18 cellular contexts compared by ENCODE assay signal in the genomic region with DNA sequence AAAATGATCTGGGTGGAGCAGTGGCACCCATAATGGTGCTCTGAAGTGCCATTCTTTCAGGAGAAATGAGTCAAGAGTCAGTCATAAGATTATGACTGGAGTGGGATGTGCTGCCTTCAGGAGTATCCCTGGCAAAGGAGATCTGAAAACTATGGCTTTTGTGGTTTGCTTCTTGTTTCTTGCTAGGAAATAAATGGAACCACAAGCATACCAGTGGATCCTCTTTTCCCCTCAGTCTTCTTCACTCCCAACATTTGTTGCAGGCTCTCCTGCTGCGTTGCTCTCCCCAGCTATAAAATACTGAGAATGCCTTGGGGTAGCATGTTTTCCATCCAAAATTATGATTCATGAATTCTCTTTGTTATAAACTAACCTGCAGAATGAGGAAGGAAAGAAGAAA.
A peak's percentile ranks its signal among the peaks of the same experiment; 100 is the strongest.
DNase-seq lines count a peak whose midpoint lies in the region; ATAC-seq, FAIRE-seq and TF ChIP-seq lines count a peak whose summit lies in the region.
"Had no signal": no experiment of that assay in that cellular context is flagged by ENCODE, and none has a peak within 500 bp of the region (broad histone marks: within the 10 kb centered on the region; RNA-seq: fewer than 3 reads in every experiment).

No MANE protein-coding gene starts in this region.

- H3K79me1 ChIP-seq in mesendoderm (ENCODE audit: low read length) = no peaks in the 10 kb centered on the region

- H3K4me3 ChIP-seq in epithelial cell of esophagus (ENCODE audit: low read length) (no peak overlapping the region), mesendoderm (ENCODE audit: low read length) (no peak overlapping the region), HepG2 (replicated peaks in 1 of 3; ENCODE audit: insufficient read depth in 1 of 3, low read depth in 2 of 3, low read length in 3 of 3) (no peak overlapping the region)
- H3K4me3 ChIP-seq: adrenal gland, coronary artery, left lung, PC-9, stomach had no signal

- H2BK5ac ChIP-seq in mesendoderm (ENCODE audit: low read length) = no peak overlapping the region

- in situ Hi-C loops in HepG2 (cut with HindIII; ENCODE audit: extremely low pct_ligation_motif_present, low pct_unique_long_range_greater_than_20kb) = no loop called here

- no peak overlapping the region for H3K9ac ChIP-seq in mesendoderm (ENCODE audit: low read length)
- H3K9ac ChIP-seq in HepG2 (ENCODE audit: insufficient read depth, low read depth, low read length) = no peak overlapping the region

- H3K18ac ChIP-seq in mesendoderm (ENCODE audit: low read length) = no peak overlapping the region

- TF ChIP-seq EP300 in HepG2 (IDR thresholded peaks at IDR 0.05; ENCODE audit: low read depth in 2 of 2, low read length in 2 of 2) (no peak), HepG2 (CRISPR knock-in tag; IDR thresholded peaks at IDR 0.05; ENCODE audit: borderline replicate concordance) (no peak)

- ATAC-seq in HepG2 = no peak
- no peak for ATAC-seq in esophagus mucosa
- ATAC-seq: left lung, WTC11 had no signal

- H3K56ac ChIP-seq in mesendoderm (ENCODE audit: low read length) = no peak overlapping the region

- peak; percentile 32 for DNase-seq in EH (ENCODE audit: low read depth)
- peak; percentile 59 for DNase-seq in RPMI7951 (ENCODE audit: low read depth)
- peak; percentile 47 for DNase-seq in epithelial cell of esophagus (ENCODE audit: low read depth)
- no peak for DNase-seq in mesendoderm
- DNase-seq in NCI-H774 (lab: John Stamatoyannopoulos, UW) = no peak
- DNase-seq in T-helper 1 cell = no peak
- no peak for DNase-seq in HepG2 (ENCODE audit: low spot score)
- DNase-seq: adrenal gland; left lung; NCI-H2029 treated with DMSO at 0.1 percent for 48 hours; NCI-H526 treated with DMSO at 0.1 percent for 48 hours; PC-9; stimulated activated CD4-positive, alpha-beta T cell treated with anti-CD3 and anti-CD28 coated beads, Interleukin-12 subunit alpha, Interleukin-12 subunit beta, amount 100 ng/mL, for 4 hours; stomach had no signal

- CTCF ChIA-PET in HepG2 (lab: Yijun Ruan, JAX; ENCODE audit: low intra/inter-chr PET ratio, low total read pairs) = no interaction called here

- H2BK120ac ChIP-seq in mesendoderm (ENCODE audit: low read depth, low read length) = no peak overlapping the region

- H3K27me3 ChIP-seq in mesendoderm (ENCODE audit: insufficient read depth, low read length, poor library complexity) (no peaks in the 10 kb centered on the region), HepG2 (ENCODE audit: control insufficient read depth in 1 of 2, insufficient read depth in 2 of 2, low read length in 2 of 2) (no peaks in the 10 kb centered on the region)
- H3K27me3 ChIP-seq: adrenal gland, left lung, stomach had no signal

- H3K4ac ChIP-seq in mesendoderm (ENCODE audit: low read depth, low read length) = peak overlapping the region; percentile 7

- intact Hi-C loops in HepG2 (cut with micrococcal nuclease; ENCODE audit: unreplicated experiment) = no loop called here

- H3K36me3 ChIP-seq in mesendoderm (ENCODE audit: control insufficient read depth, insufficient read depth, low read length) (no peaks in the 10 kb centered on the region), HepG2 (replicated peaks in 1 of 2; ENCODE audit: control insufficient read depth in 1 of 2, insufficient read depth in 2 of 2, low read length in 2 of 2) (no peaks in the 10 kb centered on the region)
- H3K36me3 ChIP-seq: adrenal gland, left lung, stomach had no signal

- TF ChIP-seq POLR2A in HepG2 (IDR thresholded peaks at IDR 0.05; ENCODE audit: insufficient read depth in 1 of 2, low read depth in 2 of 2, low read length in 2 of 2) = no peak

- H3K4me2 ChIP-seq in mesendoderm (ENCODE audit: low read length) (no peak overlapping the region), HepG2 (ENCODE audit: low read depth, low read length) (no peak overlapping the region)
- H3K4me2 ChIP-seq: PC-9 had no signal

- H2AFZ ChIP-seq in HepG2 (ENCODE audit: low read length) = no peak overlapping the region
- H2AFZ ChIP-seq: PC-9 had no signal

- H3K27ac ChIP-seq in mesendoderm (ENCODE audit: low read depth, low read length) = no peak overlapping the region
- H3K27ac ChIP-seq in HepG2 (ENCODE audit: extremely low read length, insufficient read depth, low read length) = no peak overlapping the region
- H3K27ac ChIP-seq: adrenal gland, coronary artery, left lung, PC-9, stomach had no signal

- WGBS in mesendoderm (ENCODE audit: extremely low coverage, insufficient coverage, low lambda C conversion rate) = no CpG with 5 or more reads among the region's 1 CpG
- 0% methylated on average over 1 of the region's 1 CpG for WGBS in HepG2 (ENCODE audit: low lambda C conversion rate)

- TF ChIP-seq RAD21 in HepG2 (CRISPR knock-in tag; IDR thresholded peaks at IDR 0.05) = no peak

- TF ChIP-seq CTCF in epithelial cell of esophagus (IDR thresholded peaks at IDR 0.05; ENCODE audit: insufficient read depth, low read depth, low read length, missing control alignments) = no peak
- TF ChIP-seq CTCF in HepG2 (CRISPR knock-in tag; IDR thresholded peaks at IDR 0.05) = no peak

- FAIRE-seq in HepG2 (lab: Jason Lieb, UNC) = no peak
- FAIRE-seq: endothelial cell of umbilical vein had no signal

- H2AK5ac ChIP-seq in mesendoderm (ENCODE audit: low read length) = no peak overlapping the region

- H4K20me1 ChIP-seq in HepG2 (ENCODE audit: insufficient read depth, low read length) = no peaks in the 10 kb centered on the region

- no TSS peak for BruUV-seq in HepG2 (replicated peaks; lab: Mats Ljungman, UMichigan)

- H3K9me3 ChIP-seq in HepG2 (ENCODE audit: low read length) = no peaks in the 10 kb centered on the region
- H3K9me3 ChIP-seq: adrenal gland, left lung, stomach had no signal

- H4K8ac ChIP-seq in mesendoderm (ENCODE audit: low read depth, low read length) = no peak overlapping the region

- POLR2A ChIA-PET in HepG2 (lab: Yijun Ruan, JAX) = no interaction called here

- no peak overlapping the region for H3K23ac ChIP-seq in mesendoderm (ENCODE audit: low read length)

- no peak overlapping the region for H2BK15ac ChIP-seq in mesendoderm (replicated peaks; ENCODE audit: low read depth)

- no peaks in the 10 kb centered on the region for H3K79me2 ChIP-seq in mesendoderm (ENCODE audit: control insufficient read depth, insufficient read depth, low read length)
- no peaks in the 10 kb centered on the region for H3K79me2 ChIP-seq in HepG2 (ENCODE audit: insufficient read depth, low read length)

- H4K5ac ChIP-seq in mesendoderm (ENCODE audit: low read length) = no peak overlapping the region

- H3K4me1 ChIP-seq in mesendoderm (ENCODE audit: control insufficient read depth, low read depth, low read length) = no peaks in the 10 kb centered on the region
- H3K4me1 ChIP-seq in HepG2 (ENCODE audit: insufficient read depth, low read length) = no peaks in the 10 kb centered on the region
- H3K4me1 ChIP-seq: adrenal gland, left lung had no signal

TF ChIP-seq in HepG2, 621 proteins besides CTCF, POLR2A, EP300 and RAD21 (continues in another document):
- TF ChIP-seq RARG (CRISPR knock-in tag; IDR thresholded peaks at IDR 0.05; ENCODE audit: low read depth) (no peak), ZNF232 (CRISPR knock-in tag; IDR thresholded peaks at IDR 0.05; ENCODE audit: borderline replicate concordance) (no peak), U2AF1 (optimal IDR thresholded peaks at IDR 0.05; ENCODE audit: low read depth, low read length) (no peak), FOXA1 (IDR thresholded peaks at IDR 0.05) (no peak), FOXA1 (CRISPR knock-in tag; IDR thresholded peaks at IDR 0.05) (no peak), SOX6 (IDR thresholded peaks at IDR 0.05) (no peak), SOX6 (CRISPR knock-in tag; IDR thresholded peaks at IDR 0.05) (no peak), ASH2L (IDR thresholded peaks at IDR 0.05; ENCODE audit: insufficient read length, low read depth, low read length) (no peak), ZNF766 (CRISPR knock-in tag; IDR thresholded peaks at IDR 0.05; ENCODE audit: borderline replicate concordance) (no peak), HOXA9 (CRISPR knock-in tag; IDR thresholded peaks at IDR 0.05; ENCODE audit: borderline replicate concordance) (no peak), NRL (CRISPR knock-in tag; IDR thresholded peaks at IDR 0.05; ENCODE audit: borderline replicate concordance) (no peak), RXRB (CRISPR knock-in tag; IDR thresholded peaks at IDR 0.05; ENCODE audit: borderline replicate concordance) (no peak), ZBTB1 (CRISPR knock-in tag; IDR thresholded peaks at IDR 0.05; ENCODE audit: borderline replicate concordance) (no peak)
- TF ChIP-seq, protein P1, sequence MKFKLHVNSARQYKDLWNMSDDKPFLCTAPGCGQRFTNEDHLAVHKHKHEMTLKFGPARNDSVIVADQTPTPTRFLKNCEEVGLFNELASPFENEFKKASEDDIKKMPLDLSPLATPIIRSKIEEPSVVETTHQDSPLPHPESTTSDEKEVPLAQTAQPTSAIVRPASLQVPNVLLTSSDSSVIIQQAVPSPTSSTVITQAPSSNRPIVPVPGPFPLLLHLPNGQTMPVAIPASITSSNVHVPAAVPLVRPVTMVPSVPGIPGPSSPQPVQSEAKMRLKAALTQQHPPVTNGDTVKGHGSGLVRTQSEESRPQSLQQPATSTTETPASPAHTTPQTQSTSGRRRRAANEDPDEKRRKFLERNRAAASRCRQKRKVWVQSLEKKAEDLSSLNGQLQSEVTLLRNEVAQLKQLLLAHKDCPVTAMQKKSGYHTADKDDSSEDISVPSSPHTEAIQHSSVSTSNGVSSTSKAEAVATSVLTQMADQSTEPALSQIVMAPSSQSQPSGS (CRISPR knock-in tag; IDR thresholded peaks at IDR 0.05) = no peak
- TF ChIP-seq, protein P2, sequence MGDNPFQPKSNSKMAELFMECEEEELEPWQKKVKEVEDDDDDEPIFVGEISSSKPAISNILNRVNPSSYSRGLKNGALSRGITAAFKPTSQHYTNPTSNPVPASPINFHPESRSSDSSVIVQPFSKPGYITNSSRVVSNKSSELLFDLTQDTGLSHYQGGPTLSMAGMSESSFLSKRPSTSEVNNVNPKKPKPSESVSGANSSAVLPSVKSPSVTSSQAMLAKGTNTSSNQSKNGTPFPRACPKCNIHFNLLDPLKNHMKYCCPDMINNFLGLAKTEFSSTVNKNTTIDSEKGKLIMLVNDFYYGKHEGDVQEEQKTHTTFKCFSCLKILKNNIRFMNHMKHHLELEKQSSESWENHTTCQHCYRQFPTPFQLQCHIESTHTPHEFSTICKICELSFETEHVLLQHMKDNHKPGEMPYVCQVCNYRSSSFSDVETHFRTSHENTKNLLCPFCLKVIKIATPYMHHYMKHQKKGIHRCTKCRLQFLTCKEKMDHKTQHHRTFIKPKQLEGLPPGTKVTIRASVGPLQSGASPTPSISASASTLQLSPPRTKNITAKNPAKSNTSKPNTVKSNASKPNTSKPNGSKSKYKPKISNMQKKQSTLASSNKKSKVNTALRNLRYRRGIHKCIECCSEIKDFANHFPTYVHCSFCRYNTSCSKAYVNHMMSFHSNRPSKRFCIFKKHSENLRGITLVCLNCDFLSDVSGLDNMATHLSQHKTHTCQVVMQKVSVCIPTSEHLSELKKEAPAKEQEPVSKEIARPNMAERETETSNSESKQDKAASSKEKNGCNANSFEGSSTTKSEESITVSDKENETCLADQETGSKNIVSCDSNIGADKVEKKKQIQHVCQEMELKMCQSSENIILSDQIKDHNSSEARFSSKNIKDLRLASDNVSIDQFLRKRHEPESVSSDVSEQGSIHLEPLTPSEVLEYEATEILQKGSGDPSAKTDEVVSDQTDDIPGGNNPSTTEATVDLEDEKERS (CRISPR knock-in tag; IDR thresholded peaks at IDR 0.05) = no peak

Comparison
In these comparisons a context has a peak if more than half of its experiments do, and no peak if none do; other contexts are left out.
1. DNase-seq: peak in EH (single experiment), RPMI7951 (single experiment) and epithelial cell of esophagus (single experiment); none in mesendoderm (single experiment), NCI-H774 (single experiment), T-helper 1 cell (0 of 5) and HepG2 (single experiment).